15 cellular contexts compared by ENCODE assay signal in genomic region chr18:3579701-3580100, GRCh38.
DNase-seq lines count a peak whose midpoint lies in the region; ATAC-seq and TF ChIP-seq lines count a peak whose summit lies in the region.
"Had no signal": no experiment of that assay in that cellular context is flagged by ENCODE, and none has a peak within 500 bp of the region (broad histone marks: within the 10 kb centered on the region; RNA-seq: fewer than 3 reads in every experiment).

No MANE protein-coding gene starts in this region.

- TF ChIP-seq CTCF in fibroblast of the aortic adventitia (IDR thresholded peaks at IDR 0.05; ENCODE audit: insufficient read depth, low read length): no peak

- 0 to 3% methylated on average over 4 of the region's 4 CpGs for WGBS in GM23248 (ENCODE audit: low coverage in 1 of 2, low lambda C conversion rate in 2 of 2, missing lambda C conversion rate in 2 of 2), 2 experiments

- H3K27ac ChIP-seq in GM23248: peak overlapping the region; percentile 57
- H3K27ac ChIP-seq: body of pancreas, esophagus squamous epithelium, VCaP had no signal

- H3K4me1 ChIP-seq in GM23248 (ENCODE audit: insufficient read depth) (peaks cover 25% of the 10 kb centered on the region), adipocyte (ENCODE audit: control insufficient read depth, insufficient read depth, low read length) (peaks cover 3% of the 10 kb centered on the region)
- H3K4me1 ChIP-seq: body of pancreas had no signal

- H3K36me3 ChIP-seq in GM23248 (ENCODE audit: low read depth) (no peaks in the 10 kb centered on the region), adipocyte (ENCODE audit: control insufficient read depth, insufficient read depth, low read length, severe bottlenecking) (no peaks in the 10 kb centered on the region)
- H3K36me3 ChIP-seq: esophagus squamous epithelium had no signal

- peaks cover 24% of the 10 kb centered on the region for H3F3A ChIP-seq in GM23248 (ENCODE audit: insufficient read depth)

- H3K9ac ChIP-seq in GM23248 (no peak overlapping the region; the same call in 1 of the 2 replicates), adipocyte (ENCODE audit: low read length) (no peak overlapping the region)

- no peak for ATAC-seq in GM21825 (IDR thresholded peaks at IDR 0.05; ENCODE audit: unreplicated experiment)
- no peak for ATAC-seq in HG03520 (IDR thresholded peaks at IDR 0.05; ENCODE audit: unreplicated experiment)
- ATAC-seq: body of pancreas, left colon had no signal

- peak overlapping the region; percentile 38; the same call in 1 of the 2 replicates for H2AFZ ChIP-seq in GM23248

- H3K4me2 ChIP-seq in GM23248 (ENCODE audit: unreplicated experiment): peak overlapping the region; percentile 68

- no peaks in the 10 kb centered on the region for H3K79me2 ChIP-seq in GM23248 (ENCODE audit: insufficient read depth)

- peak; percentile 85 for DNase-seq in GM23248
- DNase-seq in adipocyte (ENCODE audit: low read depth): peak; percentile 72
- DNase-seq in fibroblast of the aortic adventitia (ENCODE audit: low read depth): peak; percentile 80
- peak; percentile 88 for DNase-seq in pulmonary artery endothelial cell (ENCODE audit: low read depth, low spot score)
- DNase-seq in 8988T: no peak
- DNase-seq in nucleus accumbens (lab: John Stamatoyannopoulos, UW): no peak
- DNase-seq: activated T-cell treated with anti-CD3 and anti-CD28 coated beads for 4 hours, body of pancreas, esophagus squamous epithelium, left colon, NCI-H82, SIG-M5 had no signal

- no peaks in the 10 kb centered on the region for H4K20me1 ChIP-seq in GM23248 (ENCODE audit: insufficient read depth)

- in situ Hi-C loops in GM23248 (cut with MboI): loop anchor here (10.0 kb wide), 2 partner anchors 115 to 295 kb away; no protein-coding TSS in a partner anchor

- no peaks in the 10 kb centered on the region for H3K9me3 ChIP-seq in GM23248 (ENCODE audit: low read depth)
- H3K9me3 ChIP-seq in adipocyte (ENCODE audit: control insufficient read depth, low read length): no peaks in the 10 kb centered on the region
- H3K9me3 ChIP-seq: body of pancreas, esophagus squamous epithelium had no signal

- no peaks in the 10 kb centered on the region for H3K9me2 ChIP-seq in GM23248 (ENCODE audit: insufficient read depth)

- H3K4me3 ChIP-seq in GM23248 (peak overlapping the region; percentile 22; the same call in 1 of the 2 replicates), adipocyte (ENCODE audit: low read length) (no peak overlapping the region), fibroblast of the aortic adventitia (ENCODE audit: low read depth, low read length) (no peak overlapping the region)
- H3K4me3 ChIP-seq: body of pancreas, esophagus squamous epithelium had no signal

- no peaks in the 10 kb centered on the region for H3K27me3 ChIP-seq in GM23248 (replicated peaks; ENCODE audit: insufficient read depth)
- H3K27me3 ChIP-seq in adipocyte (replicated peaks; ENCODE audit: control insufficient read depth, insufficient read depth, low read length): no peaks in the 10 kb centered on the region
- H3K27me3 ChIP-seq: body of pancreas, esophagus squamous epithelium had no signal

Comparison
In these comparisons a context has a peak if more than half of its experiments do, and no peak if none do; other contexts are left out.
1. DNase-seq: peak in GM23248 (single experiment), adipocyte (single experiment), fibroblast of the aortic adventitia (single experiment) and pulmonary artery endothelial cell (single experiment); none in 8988T (single experiment) and nucleus accumbens (0 of 56).